2 cellular contexts compared by ENCODE assay signal in genomic region chr17:55420067-55420775, GRCh38.
TF ChIP-seq lines count a peak whose summit lies in the region.

No MANE protein-coding gene starts in this region.

TF ChIP-seq in GM23338, 12 proteins besides CTCF, POLR2A, EP300 and RAD21:
- TF ChIP-seq, protein P1, sequence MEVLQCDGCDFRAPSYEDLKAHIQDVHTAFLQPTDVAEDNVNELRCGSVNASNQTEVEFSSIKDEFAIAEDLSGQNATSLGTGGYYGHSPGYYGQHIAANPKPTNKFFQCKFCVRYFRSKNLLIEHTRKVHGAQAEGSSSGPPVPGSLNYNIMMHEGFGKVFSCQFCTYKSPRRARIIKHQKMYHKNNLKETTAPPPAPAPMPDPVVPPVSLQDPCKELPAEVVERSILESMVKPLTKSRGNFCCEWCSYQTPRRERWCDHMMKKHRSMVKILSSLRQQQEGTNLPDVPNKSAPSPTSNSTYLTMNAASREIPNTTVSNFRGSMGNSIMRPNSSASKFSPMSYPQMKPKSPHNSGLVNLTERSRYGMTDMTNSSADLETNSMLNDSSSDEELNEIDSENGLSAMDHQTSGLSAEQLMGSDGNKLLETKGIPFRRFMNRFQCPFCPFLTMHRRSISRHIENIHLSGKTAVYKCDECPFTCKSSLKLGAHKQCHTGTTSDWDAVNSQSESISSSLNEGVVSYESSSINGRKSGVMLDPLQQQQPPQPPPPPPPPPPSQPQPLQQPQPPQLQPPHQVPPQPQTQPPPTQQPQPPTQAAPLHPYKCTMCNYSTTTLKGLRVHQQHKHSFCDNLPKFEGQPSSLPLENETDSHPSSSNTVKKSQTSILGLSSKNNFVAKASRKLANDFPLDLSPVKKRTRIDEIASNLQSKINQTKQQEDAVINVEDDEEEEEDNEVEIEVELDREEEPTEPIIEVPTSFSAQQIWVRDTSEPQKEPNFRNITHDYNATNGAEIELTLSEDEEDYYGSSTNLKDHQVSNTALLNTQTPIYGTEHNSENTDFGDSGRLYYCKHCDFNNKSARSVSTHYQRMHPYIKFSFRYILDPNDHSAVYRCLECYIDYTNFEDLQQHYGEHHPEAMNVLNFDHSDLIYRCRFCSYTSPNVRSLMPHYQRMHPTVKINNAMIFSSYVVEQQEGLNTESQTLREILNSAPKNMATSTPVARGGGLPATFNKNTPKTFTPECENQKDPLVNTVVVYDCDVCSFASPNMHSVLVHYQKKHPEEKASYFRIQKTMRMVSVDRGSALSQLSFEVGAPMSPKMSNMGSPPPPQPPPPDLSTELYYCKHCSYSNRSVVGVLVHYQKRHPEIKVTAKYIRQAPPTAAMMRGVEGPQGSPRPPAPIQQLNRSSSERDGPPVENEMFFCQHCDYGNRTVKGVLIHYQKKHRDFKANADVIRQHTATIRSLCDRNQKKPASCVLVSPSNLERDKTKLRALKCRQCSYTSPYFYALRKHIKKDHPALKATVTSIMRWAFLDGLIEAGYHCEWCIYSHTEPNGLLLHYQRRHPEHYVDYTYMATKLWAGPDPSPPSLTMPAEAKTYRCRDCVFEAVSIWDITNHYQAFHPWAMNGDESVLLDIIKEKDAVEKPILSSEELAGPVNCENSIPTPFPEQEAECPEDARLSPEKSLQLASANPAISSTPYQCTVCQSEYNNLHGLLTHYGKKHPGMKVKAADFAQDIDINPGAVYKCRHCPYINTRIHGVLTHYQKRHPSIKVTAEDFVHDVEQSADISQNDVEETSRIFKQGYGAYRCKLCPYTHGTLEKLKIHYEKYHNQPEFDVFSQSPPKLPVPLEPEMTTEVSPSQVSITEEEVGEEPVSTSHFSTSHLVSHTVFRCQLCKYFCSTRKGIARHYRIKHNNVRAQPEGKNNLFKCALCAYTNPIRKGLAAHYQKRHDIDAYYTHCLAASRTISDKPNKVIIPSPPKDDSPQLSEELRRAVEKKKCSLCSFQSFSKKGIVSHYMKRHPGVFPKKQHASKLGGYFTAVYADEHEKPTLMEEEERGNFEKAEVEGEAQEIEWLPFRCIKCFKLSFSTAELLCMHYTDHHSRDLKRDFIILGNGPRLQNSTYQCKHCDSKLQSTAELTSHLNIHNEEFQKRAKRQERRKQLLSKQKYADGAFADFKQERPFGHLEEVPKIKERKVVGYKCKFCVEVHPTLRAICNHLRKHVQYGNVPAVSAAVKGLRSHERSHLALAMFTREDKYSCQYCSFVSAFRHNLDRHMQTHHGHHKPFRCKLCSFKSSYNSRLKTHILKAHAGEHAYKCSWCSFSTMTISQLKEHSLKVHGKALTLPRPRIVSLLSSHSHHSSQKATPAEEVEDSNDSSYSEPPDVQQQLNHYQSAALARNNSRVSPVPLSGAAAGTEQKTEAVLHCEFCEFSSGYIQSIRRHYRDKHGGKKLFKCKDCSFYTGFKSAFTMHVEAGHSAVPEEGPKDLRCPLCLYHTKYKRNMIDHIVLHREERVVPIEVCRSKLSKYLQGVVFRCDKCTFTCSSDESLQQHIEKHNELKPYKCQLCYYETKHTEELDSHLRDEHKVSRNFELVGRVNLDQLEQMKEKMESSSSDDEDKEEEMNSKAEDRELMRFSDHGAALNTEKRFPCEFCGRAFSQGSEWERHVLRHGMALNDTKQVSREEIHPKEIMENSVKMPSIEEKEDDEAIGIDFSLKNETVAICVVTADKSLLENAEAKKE (CRISPR knock-in tag; IDR thresholded peaks at IDR 0.05), result no peak
- TF ChIP-seq EZH2 (IDR thresholded peaks at IDR 0.05; ENCODE audit: low read depth, unreplicated experiment) (no peak), POLR2AphosphoS5 (IDR thresholded peaks at IDR 0.05; ENCODE audit: low read depth) (no peak), ZNF331 (CRISPR knock-in tag; IDR thresholded peaks at IDR 0.05; ENCODE audit: low read depth) (no peak), JUNB (IDR thresholded peaks at IDR 0.05; ENCODE audit: unreplicated experiment) (no peak), CREB1 (CRISPR knock-in tag; IDR thresholded peaks at IDR 0.05; ENCODE audit: low read depth) (no peak), ZNF114 (CRISPR knock-in tag; IDR thresholded peaks at IDR 0.05) (no peak), NANOG (IDR thresholded peaks at IDR 0.05; ENCODE audit: borderline replicate concordance) (no peak), STAT1 (IDR thresholded peaks at IDR 0.05; ENCODE audit: unreplicated experiment) (no peak), EZH2phosphoT487 (IDR thresholded peaks at IDR 0.05; ENCODE audit: unreplicated experiment) (no peak)
- TF ChIP-seq, protein P2, sequence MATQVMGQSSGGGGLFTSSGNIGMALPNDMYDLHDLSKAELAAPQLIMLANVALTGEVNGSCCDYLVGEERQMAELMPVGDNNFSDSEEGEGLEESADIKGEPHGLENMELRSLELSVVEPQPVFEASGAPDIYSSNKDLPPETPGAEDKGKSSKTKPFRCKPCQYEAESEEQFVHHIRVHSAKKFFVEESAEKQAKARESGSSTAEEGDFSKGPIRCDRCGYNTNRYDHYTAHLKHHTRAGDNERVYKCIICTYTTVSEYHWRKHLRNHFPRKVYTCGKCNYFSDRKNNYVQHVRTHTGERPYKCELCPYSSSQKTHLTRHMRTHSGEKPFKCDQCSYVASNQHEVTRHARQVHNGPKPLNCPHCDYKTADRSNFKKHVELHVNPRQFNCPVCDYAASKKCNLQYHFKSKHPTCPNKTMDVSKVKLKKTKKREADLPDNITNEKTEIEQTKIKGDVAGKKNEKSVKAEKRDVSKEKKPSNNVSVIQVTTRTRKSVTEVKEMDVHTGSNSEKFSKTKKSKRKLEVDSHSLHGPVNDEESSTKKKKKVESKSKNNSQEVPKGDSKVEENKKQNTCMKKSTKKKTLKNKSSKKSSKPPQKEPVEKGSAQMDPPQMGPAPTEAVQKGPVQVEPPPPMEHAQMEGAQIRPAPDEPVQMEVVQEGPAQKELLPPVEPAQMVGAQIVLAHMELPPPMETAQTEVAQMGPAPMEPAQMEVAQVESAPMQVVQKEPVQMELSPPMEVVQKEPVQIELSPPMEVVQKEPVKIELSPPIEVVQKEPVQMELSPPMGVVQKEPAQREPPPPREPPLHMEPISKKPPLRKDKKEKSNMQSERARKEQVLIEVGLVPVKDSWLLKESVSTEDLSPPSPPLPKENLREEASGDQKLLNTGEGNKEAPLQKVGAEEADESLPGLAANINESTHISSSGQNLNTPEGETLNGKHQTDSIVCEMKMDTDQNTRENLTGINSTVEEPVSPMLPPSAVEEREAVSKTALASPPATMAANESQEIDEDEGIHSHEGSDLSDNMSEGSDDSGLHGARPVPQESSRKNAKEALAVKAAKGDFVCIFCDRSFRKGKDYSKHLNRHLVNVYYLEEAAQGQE (IDR thresholded peaks at IDR 0.05; ENCODE audit: unreplicated experiment), result no peak
- TF ChIP-seq, protein P3, sequence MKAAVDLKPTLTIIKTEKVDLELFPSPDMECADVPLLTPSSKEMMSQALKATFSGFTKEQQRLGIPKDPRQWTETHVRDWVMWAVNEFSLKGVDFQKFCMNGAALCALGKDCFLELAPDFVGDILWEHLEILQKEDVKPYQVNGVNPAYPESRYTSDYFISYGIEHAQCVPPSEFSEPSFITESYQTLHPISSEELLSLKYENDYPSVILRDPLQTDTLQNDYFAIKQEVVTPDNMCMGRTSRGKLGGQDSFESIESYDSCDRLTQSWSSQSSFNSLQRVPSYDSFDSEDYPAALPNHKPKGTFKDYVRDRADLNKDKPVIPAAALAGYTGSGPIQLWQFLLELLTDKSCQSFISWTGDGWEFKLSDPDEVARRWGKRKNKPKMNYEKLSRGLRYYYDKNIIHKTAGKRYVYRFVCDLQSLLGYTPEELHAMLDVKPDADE (IDR thresholded peaks at IDR 0.05), result no peak

TF ChIP-seq in K562, 482 proteins besides CTCF, POLR2A, EP300 and RAD21 (continued from another document):
- TF ChIP-seq PBX2 (CRISPR knock-in tag; IDR thresholded peaks at IDR 0.05; ENCODE audit: low read depth) (no peak), PBX2 (tag; conservative IDR thresholded peaks at IDR 0.05; ENCODE audit: low read depth) (no peak), FOXA3 (CRISPR knock-in tag; conservative IDR thresholded peaks at IDR 0.05 in 1 of 2, IDR thresholded peaks at IDR 0.05 in 1 of 2) (peak in 1 of 2 experiments; percentile 52; a peak in 1 of 4 replicates), CHD4 (IDR thresholded peaks at IDR 0.05; ENCODE audit: insufficient read depth, insufficient replicate concordance, low read depth, low read length, poor library complexity, severe bottlenecking) (peak; percentile 42)
- TF ChIP-seq, protein P4, sequence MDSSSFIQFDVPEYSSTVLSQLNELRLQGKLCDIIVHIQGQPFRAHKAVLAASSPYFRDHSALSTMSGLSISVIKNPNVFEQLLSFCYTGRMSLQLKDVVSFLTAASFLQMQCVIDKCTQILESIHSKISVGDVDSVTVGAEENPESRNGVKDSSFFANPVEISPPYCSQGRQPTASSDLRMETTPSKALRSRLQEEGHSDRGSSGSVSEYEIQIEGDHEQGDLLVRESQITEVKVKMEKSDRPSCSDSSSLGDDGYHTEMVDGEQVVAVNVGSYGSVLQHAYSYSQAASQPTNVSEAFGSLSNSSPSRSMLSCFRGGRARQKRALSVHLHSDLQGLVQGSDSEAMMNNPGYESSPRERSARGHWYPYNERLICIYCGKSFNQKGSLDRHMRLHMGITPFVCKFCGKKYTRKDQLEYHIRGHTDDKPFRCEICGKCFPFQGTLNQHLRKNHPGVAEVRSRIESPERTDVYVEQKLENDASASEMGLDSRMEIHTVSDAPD (CRISPR knock-in tag; IDR thresholded peaks at IDR 0.05), result no peak
